ENCODE assay signal across 1 cellular context in genomic region chr17:32927724-32928526, GRCh38.
A peak's percentile ranks its signal among the peaks of the same experiment; 100 is the strongest.
TF ChIP-seq lines count a peak whose summit lies in the region.

Gene TMEM98 (plus strand): TSS chr17:32928153. CDS start chr17:32931529, 3,376 bp downstream.

TF ChIP-seq in HepG2, 621 proteins besides CTCF, POLR2A, EP300 and RAD21 (continued from another document):
- TF ChIP-seq, protein P1, sequence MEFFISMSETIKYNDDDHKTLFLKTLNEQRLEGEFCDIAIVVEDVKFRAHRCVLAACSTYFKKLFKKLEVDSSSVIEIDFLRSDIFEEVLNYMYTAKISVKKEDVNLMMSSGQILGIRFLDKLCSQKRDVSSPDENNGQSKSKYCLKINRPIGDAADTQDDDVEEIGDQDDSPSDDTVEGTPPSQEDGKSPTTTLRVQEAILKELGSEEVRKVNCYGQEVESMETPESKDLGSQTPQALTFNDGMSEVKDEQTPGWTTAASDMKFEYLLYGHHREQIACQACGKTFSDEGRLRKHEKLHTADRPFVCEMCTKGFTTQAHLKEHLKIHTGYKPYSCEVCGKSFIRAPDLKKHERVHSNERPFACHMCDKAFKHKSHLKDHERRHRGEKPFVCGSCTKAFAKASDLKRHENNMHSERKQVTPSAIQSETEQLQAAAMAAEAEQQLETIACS (CRISPR knock-in tag; IDR thresholded peaks at IDR 0.05): peak; percentile 71
- no peak for TF ChIP-seq ELF4 (CRISPR knock-in tag; IDR thresholded peaks at IDR 0.05; ENCODE audit: borderline replicate concordance)
- TF ChIP-seq NCOA1 (CRISPR knock-in tag; IDR thresholded peaks at IDR 0.05): 0 out of 2 replicates have a peak, but pooled peaks have one; percentile 40
- 0 out of 2 replicates have a peak, but pooled peaks have one; percentile 34 for TF ChIP-seq SIN3A (IDR thresholded peaks at IDR 0.05; ENCODE audit: borderline replicate concordance, low read depth, low read length)
- TF ChIP-seq, protein P2, sequence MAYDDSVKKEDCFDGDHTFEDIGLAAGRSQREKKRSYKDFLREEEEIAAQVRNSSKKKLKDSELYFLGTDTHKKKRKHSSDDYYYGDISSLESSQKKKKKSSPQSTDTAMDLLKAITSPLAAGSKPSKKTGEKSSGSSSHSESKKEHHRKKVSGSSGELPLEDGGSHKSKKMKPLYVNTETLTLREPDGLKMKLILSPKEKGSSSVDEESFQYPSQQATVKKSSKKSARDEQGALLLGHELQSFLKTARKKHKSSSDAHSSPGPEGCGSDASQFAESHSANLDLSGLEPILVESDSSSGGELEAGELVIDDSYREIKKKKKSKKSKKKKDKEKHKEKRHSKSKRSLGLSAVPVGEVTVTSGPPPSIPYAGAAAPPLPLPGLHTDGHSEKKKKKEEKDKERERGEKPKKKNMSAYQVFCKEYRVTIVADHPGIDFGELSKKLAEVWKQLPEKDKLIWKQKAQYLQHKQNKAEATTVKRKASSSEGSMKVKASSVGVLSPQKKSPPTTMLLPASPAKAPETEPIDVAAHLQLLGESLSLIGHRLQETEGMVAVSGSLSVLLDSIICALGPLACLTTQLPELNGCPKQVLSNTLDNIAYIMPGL (CRISPR knock-in tag; IDR thresholded peaks at IDR 0.05; ENCODE audit: borderline replicate concordance in 1 of 2, low read depth in 1 of 2): peak in 1 of 2 experiments; percentile 31; a peak in 1 of 4 replicates
- peak; percentile 10; the same call in 1 of the 2 replicates for TF ChIP-seq SP4 (CRISPR knock-in tag; IDR thresholded peaks at IDR 0.05)
- TF ChIP-seq MXD1 (CRISPR knock-in tag; IDR thresholded peaks at IDR 0.05): 0 out of 2 replicates have a peak, but pooled peaks have one; percentile 39
- TF ChIP-seq REPIN1 (CRISPR knock-in tag; IDR thresholded peaks at IDR 0.05; ENCODE audit: borderline replicate concordance, low read depth): 0 out of 2 replicates have a peak, but pooled peaks have one; percentile 8
- peak; percentile 30 for TF ChIP-seq YY1 (IDR thresholded peaks at IDR 0.05; ENCODE audit: insufficient read depth, insufficient replicate concordance, low read depth, low read length)
- TF ChIP-seq ZNF777 (CRISPR knock-in tag; IDR thresholded peaks at IDR 0.05): peak; percentile 47; the same call in 1 of the 2 replicates
- TF ChIP-seq, protein P3, sequence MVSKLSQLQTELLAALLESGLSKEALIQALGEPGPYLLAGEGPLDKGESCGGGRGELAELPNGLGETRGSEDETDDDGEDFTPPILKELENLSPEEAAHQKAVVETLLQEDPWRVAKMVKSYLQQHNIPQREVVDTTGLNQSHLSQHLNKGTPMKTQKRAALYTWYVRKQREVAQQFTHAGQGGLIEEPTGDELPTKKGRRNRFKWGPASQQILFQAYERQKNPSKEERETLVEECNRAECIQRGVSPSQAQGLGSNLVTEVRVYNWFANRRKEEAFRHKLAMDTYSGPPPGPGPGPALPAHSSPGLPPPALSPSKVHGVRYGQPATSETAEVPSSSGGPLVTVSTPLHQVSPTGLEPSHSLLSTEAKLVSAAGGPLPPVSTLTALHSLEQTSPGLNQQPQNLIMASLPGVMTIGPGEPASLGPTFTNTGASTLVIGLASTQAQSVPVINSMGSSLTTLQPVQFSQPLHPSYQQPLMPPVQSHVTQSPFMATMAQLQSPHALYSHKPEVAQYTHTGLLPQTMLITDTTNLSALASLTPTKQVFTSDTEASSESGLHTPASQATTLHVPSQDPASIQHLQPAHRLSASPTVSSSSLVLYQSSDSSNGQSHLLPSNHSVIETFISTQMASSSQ (IDR thresholded peaks at IDR 0.05; ENCODE audit: low read depth): no peak
- TF ChIP-seq, protein P3 (CRISPR knock-in tag; IDR thresholded peaks at IDR 0.05; ENCODE audit: borderline replicate concordance): 0 out of 2 replicates have a peak, but pooled peaks have one; percentile 6
- TF ChIP-seq ZNF781 (CRISPR knock-in tag; IDR thresholded peaks at IDR 0.05; ENCODE audit: borderline replicate concordance, not compliant biosample characterization): peak; percentile 1
- TF ChIP-seq ZNF274 (CRISPR knock-in tag; IDR thresholded peaks at IDR 0.05): 0 out of 2 replicates have a peak, but pooled peaks have one; percentile 4
- TF ChIP-seq MYC (CRISPR knock-in tag; IDR thresholded peaks at IDR 0.05; ENCODE audit: borderline replicate concordance): 0 out of 2 replicates have a peak, but pooled peaks have one; percentile 4
- no peak for TF ChIP-seq SAFB2 (CRISPR knock-in tag; IDR thresholded peaks at IDR 0.05; ENCODE audit: borderline replicate concordance, low read depth)
- TF ChIP-seq YEATS4 (CRISPR knock-in tag; IDR thresholded peaks at IDR 0.05; ENCODE audit: borderline replicate concordance): peak; percentile 54; the same call in 1 of the 2 replicates
- TF ChIP-seq HMGXB3 (CRISPR knock-in tag; IDR thresholded peaks at IDR 0.05; ENCODE audit: borderline replicate concordance): no peak
- peak; percentile 67 for TF ChIP-seq RBFOX2 (IDR thresholded peaks at IDR 0.05; ENCODE audit: low read depth, low read length)
- TF ChIP-seq ZNF800 (CRISPR knock-in tag; IDR thresholded peaks at IDR 0.05): 0 out of 2 replicates have a peak, but pooled peaks have one; percentile 61
- TF ChIP-seq, protein P4, sequence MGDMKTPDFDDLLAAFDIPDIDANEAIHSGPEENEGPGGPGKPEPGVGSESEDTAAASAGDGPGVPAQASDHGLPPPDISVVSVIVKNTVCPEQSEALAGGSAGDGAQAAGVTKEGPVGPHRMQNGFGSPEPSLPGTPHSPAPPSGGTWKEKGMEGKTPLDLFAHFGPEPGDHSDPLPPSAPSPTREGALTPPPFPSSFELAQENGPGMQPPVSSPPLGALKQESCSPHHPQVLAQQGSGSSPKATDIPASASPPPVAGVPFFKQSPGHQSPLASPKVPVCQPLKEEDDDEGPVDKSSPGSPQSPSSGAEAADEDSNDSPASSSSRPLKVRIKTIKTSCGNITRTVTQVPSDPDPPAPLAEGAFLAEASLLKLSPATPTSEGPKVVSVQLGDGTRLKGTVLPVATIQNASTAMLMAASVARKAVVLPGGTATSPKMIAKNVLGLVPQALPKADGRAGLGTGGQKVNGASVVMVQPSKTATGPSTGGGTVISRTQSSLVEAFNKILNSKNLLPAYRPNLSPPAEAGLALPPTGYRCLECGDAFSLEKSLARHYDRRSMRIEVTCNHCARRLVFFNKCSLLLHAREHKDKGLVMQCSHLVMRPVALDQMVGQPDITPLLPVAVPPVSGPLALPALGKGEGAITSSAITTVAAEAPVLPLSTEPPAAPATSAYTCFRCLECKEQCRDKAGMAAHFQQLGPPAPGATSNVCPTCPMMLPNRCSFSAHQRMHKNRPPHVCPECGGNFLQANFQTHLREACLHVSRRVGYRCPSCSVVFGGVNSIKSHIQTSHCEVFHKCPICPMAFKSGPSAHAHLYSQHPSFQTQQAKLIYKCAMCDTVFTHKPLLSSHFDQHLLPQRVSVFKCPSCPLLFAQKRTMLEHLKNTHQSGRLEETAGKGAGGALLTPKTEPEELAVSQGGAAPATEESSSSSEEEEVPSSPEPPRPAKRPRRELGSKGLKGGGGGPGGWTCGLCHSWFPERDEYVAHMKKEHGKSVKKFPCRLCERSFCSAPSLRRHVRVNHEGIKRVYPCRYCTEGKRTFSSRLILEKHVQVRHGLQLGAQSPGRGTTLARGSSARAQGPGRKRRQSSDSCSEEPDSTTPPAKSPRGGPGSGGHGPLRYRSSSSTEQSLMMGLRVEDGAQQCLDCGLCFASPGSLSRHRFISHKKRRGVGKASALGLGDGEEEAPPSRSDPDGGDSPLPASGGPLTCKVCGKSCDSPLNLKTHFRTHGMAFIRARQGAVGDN (CRISPR knock-in tag; IDR thresholded peaks at IDR 0.05): peak; percentile 59
- no peak for TF ChIP-seq ZC3H13 (CRISPR knock-in tag; IDR thresholded peaks at IDR 0.05)
- TF ChIP-seq SUZ12 (IDR thresholded peaks at IDR 0.05; ENCODE audit: low read depth, low read length): no peak
- no peak for TF ChIP-seq SSRP1 (CRISPR knock-in tag; IDR thresholded peaks at IDR 0.05)
- TF ChIP-seq HOXA9 (CRISPR knock-in tag; IDR thresholded peaks at IDR 0.05; ENCODE audit: borderline replicate concordance): no peak
- TF ChIP-seq ZNF414 (CRISPR knock-in tag; IDR thresholded peaks at IDR 0.05): 0 out of 2 replicates have a peak, but pooled peaks have one; percentile 38
- TF ChIP-seq ZNF672 (CRISPR knock-in tag; IDR thresholded peaks at IDR 0.05): 0 out of 2 replicates have a peak, but pooled peaks have one; percentile 40
